ENCODE assay signal across 21 cellular contexts in the genomic region with DNA sequence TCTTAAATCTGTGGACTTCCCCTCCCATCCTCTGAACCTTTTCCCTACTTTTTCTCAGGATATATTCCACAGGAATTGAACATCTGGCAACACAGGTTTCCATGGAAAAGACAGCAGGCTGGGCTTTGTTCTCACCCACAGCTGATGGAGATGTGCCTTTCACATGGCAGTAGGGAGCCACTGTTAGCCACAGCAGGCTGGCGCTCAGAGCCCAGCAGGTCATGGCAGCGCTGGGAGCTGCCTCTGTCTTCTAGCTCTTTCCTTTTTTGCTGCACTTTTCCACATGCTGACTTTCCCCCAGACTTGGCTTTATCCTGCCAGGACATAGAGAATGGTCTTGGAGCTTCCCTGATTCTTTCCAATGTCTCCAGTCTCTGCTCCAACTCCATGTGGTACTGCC.
A peak's percentile ranks its signal among the peaks of the same experiment; 100 is the strongest.
DNase-seq lines count a peak whose midpoint lies in the region; ATAC-seq and TF ChIP-seq lines count a peak whose summit lies in the region.
"Had no signal": no experiment of that assay in that cellular context is flagged by ENCODE, and none has a peak within 500 bp of the region (broad histone marks: within the 10 kb centered on the region; RNA-seq: fewer than 3 reads in every experiment).

No MANE protein-coding gene starts in this region.

- peak; percentile 19 for DNase-seq in NCI-H345 (lab: John Stamatoyannopoulos, UW)
- DNase-seq in NCI-H345 treated with DMSO at 0.1 percent for 48 hours (lab: John Stamatoyannopoulos, UW; ENCODE audit: unreplicated experiment): no peak
- peak; percentile 49 for DNase-seq in ecto neural progenitor cell (ENCODE audit: low spot score)
- peak; percentile 25 for DNase-seq in type B pancreatic cell (ENCODE audit: extremely low spot score, unreplicated experiment)
- no peak for DNase-seq in prostate gland (ENCODE audit: low spot score)
- no peak for DNase-seq in NCI-H1105 (lab: John Stamatoyannopoulos, UW)
- DNase-seq: Calu3, DND-41, GM23248, HCEC 1CT, NCI-H1048, NCI-H1417 treated with DMSO at 0.1 percent for 48 hours, NCI-H2029 treated with DMSO at 0.1 percent for 48 hours, NCI-H2171, NCI-H446, NCI-H524 treated with DMSO at 0.1 percent for 48 hours, Right ventricle myocardium superior, RPMI8226 had no signal

- H3K27ac Mint-ChIP-seq in type B pancreatic cell: no peak overlapping the region

- peaks cover 8% of the 10 kb centered on the region for H3K9me3 Mint-ChIP-seq in type B pancreatic cell

- no peaks in the 10 kb centered on the region for H3K36me3 Mint-ChIP-seq in type B pancreatic cell

- no peaks in the 10 kb centered on the region for H3K27me3 ChIP-seq in iPS-20b (ENCODE audit: insufficient read depth, low read length)
- H3K27me3 ChIP-seq in prostate gland (replicated peaks; ENCODE audit: insufficient read depth): no peaks in the 10 kb centered on the region
- H3K27me3 ChIP-seq: SJSA1 had no signal

- no peak overlapping the region for H3K4me3 Mint-ChIP-seq in type B pancreatic cell

- H3K4me1 ChIP-seq in iPS-20b (ENCODE audit: insufficient read depth, low read length): peaks cover 32% of the 10 kb centered on the region; the same call in 1 of the 2 replicates
- no peaks in the 10 kb centered on the region for H3K4me1 ChIP-seq in prostate gland (replicated peaks)
- H3K4me1 ChIP-seq: SJSA1 had no signal

- H3K27ac ChIP-seq in iPS-20b (ENCODE audit: low read length) (no peak overlapping the region), prostate gland (no peak overlapping the region)
- H3K27ac ChIP-seq: GM23248, SJSA1 had no signal

- no peak for TF ChIP-seq CTCF in type B pancreatic cell (conservative IDR thresholded peaks at IDR 0.05)
- no peak for TF ChIP-seq CTCF in prostate gland (IDR thresholded peaks at IDR 0.05)

- H3K36me3 ChIP-seq in iPS-20b (ENCODE audit: insufficient read depth, low read depth, low read length) (no peaks in the 10 kb centered on the region), prostate gland (no peaks in the 10 kb centered on the region)
- H3K36me3 ChIP-seq: SJSA1 had no signal

- peak overlapping the region; percentile 44; the same call in 1 of the 2 replicates for H3K9ac ChIP-seq in iPS-20b (ENCODE audit: low read depth, low read length)
- H3K9ac ChIP-seq: GM23248 had no signal

- H3K27me3 Mint-ChIP-seq in type B pancreatic cell: peaks cover 10% of the 10 kb centered on the region

- WGBS in prostate gland: 44% methylated on average over 2 of the region's 2 CpGs

- TF ChIP-seq POLR2A in prostate gland (IDR thresholded peaks at IDR 0.05): no peak

- intact Hi-C loops in prostate gland (cut with DNase I): no loop called here

- H3K9me3 ChIP-seq in iPS-20b (ENCODE audit: insufficient read depth, low read depth, low read length): no peaks in the 10 kb centered on the region
- H3K9me3 ChIP-seq in prostate gland: no peaks in the 10 kb centered on the region
- H3K9me3 ChIP-seq: SJSA1 had no signal

- no peak overlapping the region for H3K4me3 ChIP-seq in iPS-20b (ENCODE audit: low read length)
- no peak overlapping the region for H3K4me3 ChIP-seq in prostate gland
- H3K4me3 ChIP-seq: GM23248, SJSA1 had no signal

- ATAC-seq in HG02588 (IDR thresholded peaks at IDR 0.05; ENCODE audit: unreplicated experiment): no peak

- peaks cover 10% of the 10 kb centered on the region for H3K4me1 Mint-ChIP-seq in type B pancreatic cell (ENCODE audit: unreplicated experiment)

Comparison
In these comparisons a context has a peak if more than half of its experiments do, and no peak if none do; other contexts are left out.
1. DNase-seq: peak in NCI-H345 (single experiment), ecto neural progenitor cell (single experiment) and type B pancreatic cell (single experiment); none in NCI-H345 treated with DMSO at 0.1 percent for 48 hours (single experiment), prostate gland (single experiment) and NCI-H1105 (single experiment).